ENCODE assay signal across 11 cellular contexts in the genomic region with DNA sequence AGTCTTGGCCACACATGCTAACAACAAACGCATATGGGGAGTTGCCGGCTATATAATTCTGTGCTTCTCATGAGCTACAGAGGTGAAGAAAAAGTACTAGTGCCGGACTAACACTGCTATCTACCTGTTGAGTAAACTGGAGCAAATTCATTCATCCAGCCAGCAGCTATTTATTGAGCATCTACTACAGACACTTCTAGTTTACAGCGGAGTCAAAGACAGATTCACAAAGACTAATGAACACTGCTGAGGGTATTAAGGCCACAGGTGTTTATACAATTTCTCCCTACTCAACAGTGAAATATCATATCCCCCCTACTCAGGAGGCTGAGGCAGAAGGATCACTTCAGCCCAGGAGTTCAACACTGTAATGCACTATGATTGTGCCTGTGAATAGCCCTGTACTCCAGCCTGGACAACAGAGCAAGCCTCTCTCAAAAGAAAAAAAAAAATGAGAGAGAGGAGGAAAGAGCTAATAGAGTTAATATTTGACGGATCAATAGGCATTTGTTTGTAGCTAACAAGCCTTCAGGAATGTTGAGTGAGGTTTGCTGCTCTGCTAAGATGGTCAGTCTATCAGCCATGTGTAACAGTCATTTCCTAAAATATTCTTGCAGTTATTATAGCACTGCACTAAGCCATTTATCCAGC.
"Had no signal": no experiment of that assay in that cellular context is flagged by ENCODE, and none has a peak within 500 bp of the region (broad histone marks: within the 10 kb centered on the region; RNA-seq: fewer than 3 reads in every experiment).

No MANE protein-coding gene starts in this region.

- H3K36me3 ChIP-seq: adrenal gland, tibial nerve, WERI-Rb-1 had no signal

- ATAC-seq: left lobe of liver, T-cell had no signal

- H3K27me3 ChIP-seq: adrenal gland, tibial nerve had no signal

- H3K27ac ChIP-seq: adrenal gland, SK-N-MC, tibial nerve, WERI-Rb-1 had no signal

- H3K4me3 ChIP-seq: adrenal gland, SK-N-MC, tibial nerve had no signal

- H3K4me1 ChIP-seq: adrenal gland, tibial nerve had no signal

- DNase-seq: activated CD4-positive, alpha-beta T cell treated with anti-CD3 and anti-CD28 coated beads for 48 hours; activated CD8-positive, alpha-beta memory T cell treated with anti-CD3 and anti-CD28 coated beads for 24 hours; activated naive CD4-positive, alpha-beta T cell treated with anti-CD3 and anti-CD28 coated beads, Interleukin-2, amount 10 ng/mL, durations not matched to agents 7 days and 5 days; adrenal gland; stimulated activated CD4-positive, alpha-beta T cell treated with anti-CD3 and anti-CD28 coated beads, Interleukin-4, amount 100 ng/mL, for 24 hours; T-cell; T1000; WERI-Rb-1 had no signal

- H3K9me3 ChIP-seq: adrenal gland, tibial nerve had no signal
